In the genomic region with DNA sequence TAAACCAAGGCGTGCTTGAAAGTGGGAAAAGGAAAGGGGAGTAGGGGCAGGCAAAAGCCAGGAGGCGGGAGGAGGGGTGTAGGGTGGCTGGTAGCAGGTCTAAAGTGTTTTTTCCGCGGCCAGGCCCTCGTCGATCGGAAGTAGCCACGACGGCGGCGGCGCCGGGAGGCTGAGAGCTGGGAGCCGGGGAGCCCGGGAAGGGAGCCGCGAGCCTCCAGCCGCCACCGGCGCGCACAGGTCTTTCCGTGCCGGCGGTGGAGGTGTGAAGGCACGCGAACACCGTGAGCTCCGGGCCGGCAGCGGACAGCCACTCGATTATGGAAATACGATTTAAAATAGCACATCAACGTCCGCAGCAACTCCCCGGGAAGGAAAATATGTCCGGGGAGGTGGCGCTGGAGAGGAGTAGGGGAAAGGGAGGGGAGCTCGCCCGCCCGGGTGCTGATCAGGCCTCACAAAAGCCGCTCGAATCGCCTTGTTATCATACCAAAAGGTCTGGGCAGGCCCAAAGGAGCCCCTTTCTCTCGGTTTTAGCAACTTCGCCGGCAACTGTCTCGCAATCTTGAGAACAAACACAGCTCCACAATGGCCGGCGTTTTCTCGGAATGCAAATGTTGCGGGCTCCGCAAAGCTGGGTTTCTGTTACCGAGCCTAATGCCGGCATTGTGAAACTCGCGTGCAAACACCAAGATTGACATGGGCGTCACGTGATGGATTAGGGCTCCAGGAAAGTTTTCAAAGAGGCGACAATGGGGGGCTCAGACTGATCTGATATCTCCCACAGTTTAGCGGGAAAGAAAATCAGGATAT, we compare ENCODE assay signal across 8 cellular contexts. TPM values are rescaled to one million over a fixed set of nuclear protein-coding genes. Genes with fewer than 3 reads are reported as not detected.
A peak's percentile ranks its signal among the peaks of the same experiment; 100 is the strongest.
DNase-seq lines count a peak whose midpoint lies in the region; ATAC-seq lines count a peak whose summit lies in the region.

No MANE protein-coding gene starts in this region.

- H3K27ac ChIP-seq in CD4-positive, alpha-beta memory T cell (ENCODE audit: low read depth, low read length): no peak overlapping the region
- peak overlapping the region; percentile 3 for H3K27ac ChIP-seq in caudate nucleus (ENCODE audit: low read depth, low read length)

- no peak for DNase-seq in CD4-positive, alpha-beta memory T cell
- DNase-seq in NCI-H82 treated with DMSO at 0.1 percent for 48 hours (lab: John Stamatoyannopoulos, UW; ENCODE audit: unreplicated experiment) (peak; percentile 60), caudate nucleus (lab: John Stamatoyannopoulos, UW) (peak in 33 of 61 donors; percentile 7 to 79 (median 49)), left kidney (ENCODE audit: low read depth, low spot score) (peak; percentile 72), NCI-H2081 treated with DMSO at 0.1 percent for 48 hours (lab: John Stamatoyannopoulos, UW) (no peak)
- DNase-seq in stimulated activated naive CD8-positive, alpha-beta T cell treated with anti-CD3 and anti-CD28 coated beads, Interleukin-15, amount 100 ng/mL, for 72 hours: peak; percentile 24 to 44

- POLR2A ChIA-PET in CD4-positive, alpha-beta memory T cell (lab: Charles Lee; ENCODE audit: partially characterized antibody): no interaction called here

- peak overlapping the region in 1 of 2 donors; percentile 27 for H3K4me3 ChIP-seq in CD4-positive, alpha-beta memory T cell (ENCODE audit: low read length in 2 of 2)

- intact Hi-C loops in CD4-positive, alpha-beta memory T cell (cut with micrococcal nuclease): no loop called here

- ATAC-seq in GM19043 (IDR thresholded peaks at IDR 0.05; ENCODE audit: low read depth, unreplicated experiment) (peak; percentile 73), HG03159 (IDR thresholded peaks at IDR 0.05; ENCODE audit: unreplicated experiment) (peak; percentile 77)
- peak; percentile 52 for ATAC-seq in stimulated activated naive CD8-positive, alpha-beta T cell treated with anti-CD3 and anti-CD28 coated beads, Interleukin-15, amount 100 ng/mL, for 72 hours

- H3K4me3 Mint-ChIP-seq in CD4-positive, alpha-beta memory T cell: peak overlapping the region; percentile 63 to 79 (median 68)
- peak overlapping the region; percentile 77 to 84 for H3K4me3 Mint-ChIP-seq in stimulated activated naive CD8-positive, alpha-beta T cell treated with anti-CD3 and anti-CD28 coated beads, Interleukin-15, amount 100 ng/mL, for 72 hours

- H3K4me1 Mint-ChIP-seq in CD4-positive, alpha-beta memory T cell: peaks cover 6 to 35% (median 15%) of the 10 kb centered on the region in 4 donors
- H3K4me1 Mint-ChIP-seq in stimulated activated naive CD8-positive, alpha-beta T cell treated with anti-CD3 and anti-CD28 coated beads, Interleukin-15, amount 100 ng/mL, for 72 hours: peaks cover 43% of the 10 kb centered on the region

- no peaks in the 10 kb centered on the region for H3K36me3 Mint-ChIP-seq in CD4-positive, alpha-beta memory T cell

- H3K9me3 ChIP-seq in CD4-positive, alpha-beta memory T cell (ENCODE audit: control insufficient read depth in 1 of 2, low read length in 2 of 2): no peaks in the 10 kb centered on the region

- H3K27me3 Mint-ChIP-seq in CD4-positive, alpha-beta memory T cell: peaks cover 56 to 57% of the 10 kb centered on the region in 2 donors
- H3K27me3 Mint-ChIP-seq in stimulated activated naive CD8-positive, alpha-beta T cell treated with anti-CD3 and anti-CD28 coated beads, Interleukin-15, amount 100 ng/mL, for 72 hours: peaks cover 92% of the 10 kb centered on the region

- CTCF ChIA-PET in CD4-positive, alpha-beta memory T cell (lab: Charles Lee; ENCODE audit: partially characterized antibody): no interaction called here

- peaks cover 0 to 23% (median 15%) of the 10 kb centered on the region in 8 donors for H3K9me3 Mint-ChIP-seq in CD4-positive, alpha-beta memory T cell
- peaks cover 0 to 14% of the 10 kb centered on the region in 2 donors for H3K9me3 Mint-ChIP-seq in stimulated activated naive CD8-positive, alpha-beta T cell treated with anti-CD3 and anti-CD28 coated beads, Interleukin-15, amount 100 ng/mL, for 72 hours

- peaks cover 14% of the 10 kb centered on the region for H3K4me1 ChIP-seq in CD4-positive, alpha-beta memory T cell (ENCODE audit: insufficient read depth, low read length)

- peaks cover 17% of the 10 kb centered on the region for H3K27me3 ChIP-seq in CD4-positive, alpha-beta memory T cell (ENCODE audit: insufficient read depth, low read length)

- H3K27ac Mint-ChIP-seq in CD4-positive, alpha-beta memory T cell: no peak overlapping the region
- H3K27ac Mint-ChIP-seq in stimulated activated naive CD8-positive, alpha-beta T cell treated with anti-CD3 and anti-CD28 coated beads, Interleukin-15, amount 100 ng/mL, for 72 hours: no peak overlapping the region

- H3K36me3 ChIP-seq in CD4-positive, alpha-beta memory T cell (ENCODE audit: insufficient read depth, low read length): no peaks in the 10 kb centered on the region

RNA-seq across cellular contexts. Expression of a gene that starts 2.9 kb away (rescaled TPM):
- not detected for total RNA-seq in CD4-positive, alpha-beta memory T cell
- not detected for polyA plus RNA-seq in CD4-positive, alpha-beta memory T cell

Comparison
In these comparisons a context has a peak if more than half of its experiments do, and no peak if none do; other contexts are left out.
1. DNase-seq: peak in NCI-H82 treated with DMSO at 0.1 percent for 48 hours (single experiment), caudate nucleus (33 of 61), left kidney (single experiment) and stimulated activated naive CD8-positive, alpha-beta T cell treated with anti-CD3 and anti-CD28 coated beads, Interleukin-15, amount 100 ng/mL, for 72 hours (2 of 2); none in CD4-positive, alpha-beta memory T cell (0 of 5) and NCI-H2081 treated with DMSO at 0.1 percent for 48 hours (single experiment).
2. Peak in every context shown above with its lines, with median percentiles within 50 percentile points of each other: ATAC-seq.